12 cellular contexts compared by ENCODE assay signal in genomic region chr16:70725024-70725911, GRCh38. TPM values are rescaled to one million over a fixed set of nuclear protein-coding genes. Genes with fewer than 3 reads are reported as not detected.
DNase-seq lines count a peak whose midpoint lies in the region; ATAC-seq and TF ChIP-seq lines count a peak whose summit lies in the region.
"Had no signal": no experiment of that assay in that cellular context is flagged by ENCODE, and none has a peak within 500 bp of the region (broad histone marks: within the 10 kb centered on the region; RNA-seq: fewer than 3 reads in every experiment).

No MANE protein-coding gene starts in this region.

- H3K36me3 Mint-ChIP-seq in progenitor cell of endocrine pancreas (ENCODE audit: insufficient read depth): peaks cover 12% of the 10 kb centered on the region
- H3K36me3 Mint-ChIP-seq in activated T-helper 2 cell treated with anti-CD3 and anti-CD28 coated beads, Interferon-gamma antibody, Interleukin-2, Interleukin-4, amounts not matched to agents 10 μg/mL and 5 μg/mL and 100 μg/mL, durations not matched to agents 14 hours and 24 hours and 36 hours (ENCODE audit: low read depth): peaks cover 11% of the 10 kb centered on the region

- no peaks in the 10 kb centered on the region for H4K20me1 ChIP-seq in mammary epithelial cell (ENCODE audit: insufficient read depth, low read length)

- H3K27me3 ChIP-seq in breast epithelium: no peaks in the 10 kb centered on the region
- no peaks in the 10 kb centered on the region for H3K27me3 ChIP-seq in mammary epithelial cell (ENCODE audit: insufficient read depth, low read length)

- H3K4me3 ChIP-seq in breast epithelium (no peak overlapping the region), mammary epithelial cell (replicated peaks in 1 of 3; ENCODE audit: insufficient read depth in 1 of 3, low read depth in 2 of 3, low read length in 3 of 3) (no peak overlapping the region)
- H3K4me3 ChIP-seq: A549 had no signal

- ATAC-seq in GM19324 (IDR thresholded peaks at IDR 0.05; ENCODE audit: low FRiP score, unreplicated experiment) (no peak), HG03196 (IDR thresholded peaks at IDR 0.05; ENCODE audit: unreplicated experiment) (no peak)
- ATAC-seq: A549, HCT116 had no signal

- no peaks in the 10 kb centered on the region for H3K27me3 Mint-ChIP-seq in progenitor cell of endocrine pancreas
- H3K27me3 Mint-ChIP-seq in activated T-helper 2 cell treated with anti-CD3 and anti-CD28 coated beads, Interferon-gamma antibody, Interleukin-2, Interleukin-4, amounts not matched to agents 10 μg/mL and 5 μg/mL and 100 μg/mL, durations not matched to agents 14 hours and 24 hours and 36 hours (ENCODE audit: low read depth): no peaks in the 10 kb centered on the region

- no peaks in the 10 kb centered on the region for H3K9me3 ChIP-seq in breast epithelium
- H3K9me3 ChIP-seq in mammary epithelial cell (replicated peaks; ENCODE audit: insufficient read depth, low read length): no peaks in the 10 kb centered on the region
- H3K9me3 ChIP-seq: A549 had no signal

- no peak overlapping the region for H3K4me3 Mint-ChIP-seq in progenitor cell of endocrine pancreas (ENCODE audit: low read depth)
- no peak overlapping the region for H3K4me3 Mint-ChIP-seq in activated T-helper 2 cell treated with anti-CD3 and anti-CD28 coated beads, Interferon-gamma antibody, Interleukin-2, Interleukin-4, amounts not matched to agents 10 μg/mL and 5 μg/mL and 100 μg/mL, durations not matched to agents 14 hours and 24 hours and 36 hours (ENCODE audit: low read depth)
- H3K4me3 Mint-ChIP-seq: immature natural killer cell had no signal

- H3K9ac ChIP-seq in mammary epithelial cell (ENCODE audit: insufficient read depth, low read length): no peak overlapping the region

- no peak overlapping the region for H2AFZ ChIP-seq in mammary epithelial cell (ENCODE audit: low read depth, low read length)

- in situ Hi-C loops in mammary epithelial cell (cut with MboI; ENCODE audit: low sequenced_read_pairs in 2 of 2): no loop called here

- no TSS peak for BruUV-seq in mammary epithelial cell (replicated peaks; lab: Mats Ljungman, UMichigan)

- peak in 1 of 2 donors; percentile 49 for DNase-seq in breast epithelium (ENCODE audit: low spot score in 2 of 2)
- no peak for DNase-seq in mammary epithelial cell
- peak; percentile 43 to 57 for DNase-seq in hippocampal formation (lab: John Stamatoyannopoulos, UW)
- no peak for DNase-seq in progenitor cell of endocrine pancreas (ENCODE audit: low spot score, unreplicated experiment)
- no peak for DNase-seq in NCI-H187 (lab: John Stamatoyannopoulos, UW)
- DNase-seq in activated T-helper 2 cell treated with anti-CD3 and anti-CD28 coated beads, Interferon-gamma antibody, Interleukin-2, Interleukin-4, amounts not matched to agents 10 μg/mL and 5 μg/mL and 100 μg/mL, durations not matched to agents 14 hours and 24 hours and 36 hours (ENCODE audit: low spot score): no peak
- DNase-seq: activated T-cell treated with anti-CD3 and anti-CD28 coated beads, Interleukin-2, amount 50 U/mL, for 48 hours; immature natural killer cell had no signal

- dilution Hi-C loops in mammary epithelial cell (cut with HindIII; ENCODE audit: low sequenced_read_pairs): no loop called here

- TF ChIP-seq CTCF in breast epithelium (IDR thresholded peaks at IDR 0.05) (no peak), mammary epithelial cell (conservative IDR thresholded peaks at IDR 0.05 in 1 of 2, IDR thresholded peaks at IDR 0.05 in 1 of 2; ENCODE audit: extremely low read depth in 1 of 2, insufficient read depth in 1 of 2, low read depth in 1 of 2, low read length in 2 of 2) (no peak), progenitor cell of endocrine pancreas (IDR thresholded peaks at IDR 0.05; ENCODE audit: unreplicated experiment) (no peak)

- peaks cover under 1% of the 10 kb centered on the region for H3K9me3 Mint-ChIP-seq in progenitor cell of endocrine pancreas (ENCODE audit: low read depth)
- no peaks in the 10 kb centered on the region for H3K9me3 Mint-ChIP-seq in activated T-helper 2 cell treated with anti-CD3 and anti-CD28 coated beads, Interferon-gamma antibody, Interleukin-2, Interleukin-4, amounts not matched to agents 10 μg/mL and 5 μg/mL and 100 μg/mL, durations not matched to agents 14 hours and 24 hours and 36 hours

- peaks cover 12% of the 10 kb centered on the region for H3K4me1 Mint-ChIP-seq in progenitor cell of endocrine pancreas (ENCODE audit: low read depth)
- no peaks in the 10 kb centered on the region for H3K4me1 Mint-ChIP-seq in activated T-helper 2 cell treated with anti-CD3 and anti-CD28 coated beads, Interferon-gamma antibody, Interleukin-2, Interleukin-4, amounts not matched to agents 10 μg/mL and 5 μg/mL and 100 μg/mL, durations not matched to agents 14 hours and 24 hours and 36 hours (ENCODE audit: low read depth)
- H3K4me1 Mint-ChIP-seq: immature natural killer cell had no signal

- H3K36me3 ChIP-seq in breast epithelium (no peaks in the 10 kb centered on the region), mammary epithelial cell (ENCODE audit: insufficient read depth, low read length) (no peaks in the 10 kb centered on the region)

- TF ChIP-seq POLR2A in breast epithelium (IDR thresholded peaks at IDR 0.05): no peak

- CTCF ChIA-PET in mammary epithelial cell (lab: Charles Lee; ENCODE audit: low non-redundant PET): no interaction called here

- no peaks in the 10 kb centered on the region for H3K79me2 ChIP-seq in mammary epithelial cell (ENCODE audit: insufficient read depth, low read length)

- H3K27ac ChIP-seq in breast epithelium: peak overlapping the region; percentile 83 to 93
- H3K27ac ChIP-seq in mammary epithelial cell (ENCODE audit: insufficient read depth, low read depth, low read length): no peak overlapping the region

- H3K4me1 ChIP-seq in breast epithelium (peaks cover 6 to 17% of the 10 kb centered on the region in 2 donors), mammary epithelial cell (ENCODE audit: insufficient read depth, low read length) (no peaks in the 10 kb centered on the region)
- H3K4me1 ChIP-seq: A549 had no signal

- WGBS in mammary epithelial cell (ENCODE audit: low coverage, missing lambda C conversion rate): 59% methylated on average over 13 of the region's 22 CpGs

- peak overlapping the region; percentile 71 for H3K27ac Mint-ChIP-seq in progenitor cell of endocrine pancreas
- no peak overlapping the region for H3K27ac Mint-ChIP-seq in activated T-helper 2 cell treated with anti-CD3 and anti-CD28 coated beads, Interferon-gamma antibody, Interleukin-2, Interleukin-4, amounts not matched to agents 10 μg/mL and 5 μg/mL and 100 μg/mL, durations not matched to agents 14 hours and 24 hours and 36 hours

- intact Hi-C loops in breast epithelium (cut with DNase I; ENCODE audit: low total_unique reads): no loop called here
- intact Hi-C loops in mammary epithelial cell (cut with micrococcal nuclease): no loop called here
- intact Hi-C loops in activated T-helper 2 cell treated with anti-CD3 and anti-CD28 coated beads, Interferon-gamma antibody, Interleukin-2, Interleukin-4, amounts not matched to agents 10 μg/mL and 5 μg/mL and 100 μg/mL, durations not matched to agents 14 hours and 24 hours and 36 hours (cut with micrococcal nuclease): no loop called here

- no peak overlapping the region for H3K4me2 ChIP-seq in mammary epithelial cell (ENCODE audit: insufficient read depth, low read depth, low read length)
- H3K4me2 ChIP-seq: A549 had no signal

RNA-seq across cellular contexts. Expression of gene MTSS2, which starts 39.4 kb away (rescaled TPM):
- total RNA-seq in breast epithelium (10 to 100 TPM in 2 of 3 donors, 1 to 10 TPM in 1; 9.4 to 28.8 (median 22.8) TPM), mammary epithelial cell (10 to 100 TPM; 25.8 to 42.9 TPM), progenitor cell of endocrine pancreas (55.0 and 57.1 TPM in 2 replicates)
- polyA plus RNA-seq in mammary epithelial cell: 46.7 TPM
- 28.8 TPM for polyA minus RNA-seq in mammary epithelial cell
- total RNA-seq in activated T-helper 2 cell treated with anti-CD3 and anti-CD28 coated beads, Interferon-gamma antibody, Interleukin-2, Interleukin-4, amounts not matched to agents 10 μg/mL and 5 μg/mL and 100 μg/mL, durations not matched to agents 14 hours and 24 hours and 36 hours: 1.3 TPM in 2 replicates
- polyA plus RNA-seq: immature natural killer cell had no signal

Comparison
In these comparisons a context has a peak if more than half of its experiments do, and no peak if none do; other contexts are left out.
1. DNase-seq: peak in hippocampal formation (2 of 2); none in mammary epithelial cell (single experiment), progenitor cell of endocrine pancreas (single experiment), NCI-H187 (0 of 2) and activated T-helper 2 cell treated with anti-CD3 and anti-CD28 coated beads, Interferon-gamma antibody, Interleukin-2, Interleukin-4, amounts not matched to agents 10 μg/mL and 5 μg/mL and 100 μg/mL, durations not matched to agents 14 hours and 24 hours and 36 hours (single experiment).